Comparison of ENCODE assay signal across 8 cellular contexts in the genomic region with DNA sequence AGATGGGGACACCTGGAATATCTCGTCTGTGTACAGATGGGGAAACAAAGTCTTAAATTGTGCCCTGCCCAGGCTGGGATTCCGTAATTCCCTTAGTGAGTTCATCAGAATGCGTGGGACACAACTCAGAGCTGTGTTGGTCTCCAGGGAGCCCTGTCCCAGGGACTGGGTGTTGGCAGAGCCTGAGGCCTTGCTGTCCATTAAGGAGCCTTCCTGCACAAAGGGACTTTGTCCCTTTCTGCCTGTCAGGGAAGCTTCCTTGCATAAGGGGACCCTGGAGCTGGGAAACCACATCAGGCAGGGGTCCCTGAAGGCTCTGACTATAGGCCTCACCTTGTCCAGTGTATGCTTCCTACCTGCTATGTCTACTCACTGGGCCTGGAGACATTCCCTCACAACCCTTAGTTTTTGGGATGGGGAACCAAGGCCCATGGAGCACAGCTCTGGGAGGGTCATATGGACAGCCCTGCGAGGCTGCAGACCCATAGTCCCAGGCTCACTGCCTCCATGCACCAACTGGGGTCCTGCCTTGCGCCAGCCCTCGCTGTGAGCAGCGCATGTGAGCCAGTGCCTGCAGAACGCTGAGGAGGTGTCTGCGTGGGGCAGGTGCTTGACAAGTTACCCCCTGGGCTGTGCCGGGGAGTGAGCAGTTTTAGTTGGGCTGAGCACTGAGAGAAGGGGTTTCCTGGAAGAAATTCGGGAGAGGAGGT. TPM values are rescaled to one million over a fixed set of nuclear protein-coding genes. Genes with fewer than 3 reads are reported as not detected.
DNase-seq lines count a peak whose midpoint lies in the region; ATAC-seq and TF ChIP-seq lines count a peak whose summit lies in the region.

No MANE protein-coding gene starts in this region.

- H2AFZ ChIP-seq in OCI-LY1 (ENCODE audit: low read length), result no peak overlapping the region

- POLR2A ChIA-PET in AG04449 (lab: Yijun Ruan, JAX), result no interaction called here

- peak overlapping the region; percentile 59 for H3K27ac ChIP-seq in OCI-LY1 (ENCODE audit: low read depth, low read length, poor library complexity, severe bottlenecking)

- H3K4me1 Mint-ChIP-seq in effector memory CD8-positive, alpha-beta T cell (ENCODE audit: low read depth in 2 of 2), result peaks cover 43 to 51% of the 10 kb centered on the region in 2 donors
- peaks cover 39 to 47% of the 10 kb centered on the region in 2 donors for H3K4me1 Mint-ChIP-seq in natural killer cell treated with Interleukin-12 subunit alpha and Interleukin-12 subunit beta and Interleukin-15 and Interleukin-18, amount 100 ng/mL, for 72 hours (ENCODE audit: low read depth in 2 of 2)

- CTCF ChIA-PET in AG04449 (lab: Yijun Ruan, JAX), result interaction anchor here (0.8 to 4.7 kb wide), 5 partner anchors 9 to 36 kb away, joined by 3 to 43 read pairs (median 8); partner anchors contain the start of gene NINJ1

- TF ChIP-seq CTCF in AG04449 (IDR thresholded peaks at IDR 0.05; ENCODE audit: insufficient read depth, low read length, missing control alignments), result no peak
- TF ChIP-seq CTCF in OCI-LY1 (IDR thresholded peaks at IDR 0.05; ENCODE audit: low read length), result no peak

- peak overlapping the region; percentile 92 to 96 for H3K27ac Mint-ChIP-seq in effector memory CD8-positive, alpha-beta T cell
- H3K27ac Mint-ChIP-seq in natural killer cell treated with Interleukin-12 subunit alpha and Interleukin-12 subunit beta and Interleukin-15 and Interleukin-18, amount 100 ng/mL, for 72 hours, result peak overlapping the region; percentile 45 to 82

- H3K4me2 ChIP-seq in OCI-LY1 (ENCODE audit: low read length), result peak overlapping the region; percentile 88

- no peaks in the 10 kb centered on the region for H3K79me2 ChIP-seq in OCI-LY1 (ENCODE audit: insufficient read depth, low read length)

- peaks cover 48% of the 10 kb centered on the region for H3K4me1 ChIP-seq in OCI-LY1 (ENCODE audit: insufficient read depth, low read length, severe bottlenecking)

- H3K27me3 Mint-ChIP-seq in effector memory CD8-positive, alpha-beta T cell, result no peaks in the 10 kb centered on the region
- H3K27me3 Mint-ChIP-seq in natural killer cell treated with Interleukin-12 subunit alpha and Interleukin-12 subunit beta and Interleukin-15 and Interleukin-18, amount 100 ng/mL, for 72 hours, result peaks cover 0 to 3% of the 10 kb centered on the region in 2 donors

- no peak for ATAC-seq in effector memory CD8-positive, alpha-beta T cell (replicated peaks)
- no peak for ATAC-seq in natural killer cell treated with Interleukin-12 subunit alpha and Interleukin-12 subunit beta and Interleukin-15 and Interleukin-18, amount 100 ng/mL, for 72 hours
- ATAC-seq in HG03159 (IDR thresholded peaks at IDR 0.05; ENCODE audit: unreplicated experiment), result no peak
- ATAC-seq in HG03175 (IDR thresholded peaks at IDR 0.05; ENCODE audit: unreplicated experiment), result no peak

- H3K9me3 Mint-ChIP-seq in effector memory CD8-positive, alpha-beta T cell, result no peaks in the 10 kb centered on the region
- no peaks in the 10 kb centered on the region for H3K9me3 Mint-ChIP-seq in natural killer cell treated with Interleukin-12 subunit alpha and Interleukin-12 subunit beta and Interleukin-15 and Interleukin-18, amount 100 ng/mL, for 72 hours

- no peaks in the 10 kb centered on the region for H3F3A ChIP-seq in OCI-LY1 (ENCODE audit: insufficient read depth, low read length)

- H3K4me3 Mint-ChIP-seq in effector memory CD8-positive, alpha-beta T cell, result peak overlapping the region; percentile 82 to 93
- peak overlapping the region; percentile 88 for H3K4me3 Mint-ChIP-seq in natural killer cell treated with Interleukin-12 subunit alpha and Interleukin-12 subunit beta and Interleukin-15 and Interleukin-18, amount 100 ng/mL, for 72 hours

- H3K9ac ChIP-seq in OCI-LY1 (ENCODE audit: low read length), result peak overlapping the region; percentile 75; the same call in 1 of the 2 replicates

- no peaks in the 10 kb centered on the region for H4K20me1 ChIP-seq in OCI-LY1 (ENCODE audit: insufficient read depth, low read length)

- H3K27me3 ChIP-seq in OCI-LY1 (ENCODE audit: insufficient read depth, low read length), result no peaks in the 10 kb centered on the region

- DNase-seq in AG04449 (ENCODE audit: low read depth, low spot score) (no peak), HPDE6-E6E7 (ENCODE audit: extremely low spot score) (no peak), NCI-H510A (lab: John Stamatoyannopoulos, UW) (no peak)
- DNase-seq in effector memory CD8-positive, alpha-beta T cell, result no peak
- peak; percentile 57 for DNase-seq in natural killer cell treated with Interleukin-12 subunit alpha and Interleukin-12 subunit beta and Interleukin-15 and Interleukin-18, amount 100 ng/mL, for 72 hours (ENCODE audit: low spot score)

- no peaks in the 10 kb centered on the region for H3K9me2 ChIP-seq in OCI-LY1 (ENCODE audit: low read depth, low read length)

- H3K9me3 ChIP-seq in OCI-LY1 (ENCODE audit: low read length), result no peaks in the 10 kb centered on the region

- H3K36me3 Mint-ChIP-seq in effector memory CD8-positive, alpha-beta T cell (ENCODE audit: insufficient read depth), result peaks cover 25% of the 10 kb centered on the region
- H3K36me3 Mint-ChIP-seq in natural killer cell treated with Interleukin-12 subunit alpha and Interleukin-12 subunit beta and Interleukin-15 and Interleukin-18, amount 100 ng/mL, for 72 hours, result no peaks in the 10 kb centered on the region

- 0 out of 2 replicates have a peak, but pooled peaks cover 4% of the 10 kb centered on the region for H3K36me3 ChIP-seq in OCI-LY1 (ENCODE audit: insufficient read depth, low read length)

- H3K4me3 ChIP-seq in AG04449 (ENCODE audit: low read depth, low read length) (peak overlapping the region; percentile 77), OCI-LY1 (ENCODE audit: low read depth, low read length, poor library complexity, severe bottlenecking) (peak overlapping the region; percentile 85)

RNA-seq across cellular contexts. Expression of gene CARD19, which starts 1.6 kb away (rescaled TPM):
- 10 to 100 TPM; 21.7 to 23.4 TPM for total RNA-seq in natural killer cell treated with Interleukin-12 subunit alpha and Interleukin-12 subunit beta and Interleukin-15 and Interleukin-18, amount 100 ng/mL, for 72 hours

RNA-seq across cellular contexts. Expression of gene NINJ1, which starts 36.4 kb away (rescaled TPM):
- total RNA-seq in natural killer cell treated with Interleukin-12 subunit alpha and Interleukin-12 subunit beta and Interleukin-15 and Interleukin-18, amount 100 ng/mL, for 72 hours, result 10 to 100 TPM; 20.1 to 21.9 TPM

RNA-seq across cellular contexts. Expression of gene SUSD3, which starts 39.1 kb away (rescaled TPM):
- 1 to 10 TPM in 1 of 2 donors, under 1 TPM in 1; 0.67 to 3.3 TPM for total RNA-seq in natural killer cell treated with Interleukin-12 subunit alpha and Interleukin-12 subunit beta and Interleukin-15 and Interleukin-18, amount 100 ng/mL, for 72 hours
